ENCODE assay signal across 24 cellular contexts in genomic region chr3:168065569-168065968, GRCh38.
"Had no signal": no experiment of that assay in that cellular context is flagged by ENCODE, and none has a peak within 500 bp of the region (broad histone marks: within the 10 kb centered on the region; RNA-seq: fewer than 3 reads in every experiment).

No MANE protein-coding gene starts in this region.

- H3K36me3 ChIP-seq: cardiac muscle cell, gastrocnemius medialis, upper lobe of left lung, vagina had no signal

- H3K9me3 ChIP-seq: body of pancreas, gastrocnemius medialis, testis, upper lobe of left lung, vagina had no signal

- H3K4me3 Mint-ChIP-seq: activated naive CD8-positive, alpha-beta T cell; naive thymus-derived CD8-positive, alpha-beta T cell had no signal

- H3K4me2 ChIP-seq: hepatocyte had no signal

- H3K27ac ChIP-seq: body of pancreas, cardiac muscle cell, coronary artery, gastrocnemius medialis, hepatocyte, testis, upper lobe of left lung, vagina had no signal

- H3K9me3 Mint-ChIP-seq: naive thymus-derived CD8-positive, alpha-beta T cell had no signal

- ATAC-seq: activated CD4-positive, CD25-positive, alpha-beta regulatory T cell treated with anti-CD3 and anti-CD28 coated beads, Interleukin-2, amount 50 U/mL, for 24 hours; body of pancreas; gastrocnemius medialis; naive thymus-derived CD8-positive, alpha-beta T cell; stimulated activated naive CD8-positive, alpha-beta T cell treated with anti-CD3 and anti-CD28 coated beads, Interleukin-15, Interleukin-2, amounts not matched to agents 100 U/mL and 50 U/mL, for 24 hours had no signal

- DNase-seq: activated CD4-positive, alpha-beta T cell treated with anti-CD3 and anti-CD28 coated beads for 48 hours; activated CD4-positive, alpha-beta T cell treated with anti-CD3 and anti-CD28 coated beads, Interleukin-2, amount 50 U/mL, for 48 hours; activated CD8-positive, alpha-beta memory T cell treated with anti-CD3 and anti-CD28 coated beads for 24 hours; activated effector memory CD4-positive, alpha-beta T cell treated with Interleukin-2 at 50 U/mL for 16 hours; activated naive CD4-positive, alpha-beta T cell treated with Interleukin-2 at 50 U/mL for 16 hours; anterior cingulate cortex; body of pancreas; dorsolateral prefrontal cortex; effector memory CD4-positive, alpha-beta T cell; gastrocnemius medialis; islet precursor cell; naive thymus-derived CD8-positive, alpha-beta T cell; stimulated activated CD4-positive, alpha-beta T cell treated with anti-CD3 and anti-CD28 coated beads, Interleukin-12 subunit alpha, Interleukin-12 subunit beta, amount 100 ng/mL, for 4 hours; stimulated activated CD4-positive, alpha-beta T cell treated with anti-CD3 and anti-CD28 coated beads, Interleukin-4, amount 100 ng/mL, for 1 hour; stimulated activated naive CD8-positive, alpha-beta T cell treated with anti-CD3 and anti-CD28 coated beads, Interleukin-15, Interleukin-2, amounts not matched to agents 100 U/mL and 50 U/mL, for 24 hours; testis; upper lobe of left lung had no signal

- H3K4me1 ChIP-seq: testis had no signal

- H3K27me3 Mint-ChIP-seq: activated naive CD8-positive, alpha-beta T cell had no signal

- H3K36me3 Mint-ChIP-seq: activated naive CD8-positive, alpha-beta T cell; naive thymus-derived CD8-positive, alpha-beta T cell had no signal

- H2AFZ ChIP-seq: hepatocyte had no signal

- H3K27me3 ChIP-seq: body of pancreas, cardiac muscle cell, dorsolateral prefrontal cortex, gastrocnemius medialis, hepatocyte, testis, upper lobe of left lung, vagina had no signal

- H3K27ac Mint-ChIP-seq: activated naive CD8-positive, alpha-beta T cell; naive thymus-derived CD8-positive, alpha-beta T cell had no signal

- H3K4me3 ChIP-seq: body of pancreas, cardiac muscle cell, coronary artery, gastrocnemius medialis, hepatocyte, skin epidermis, testis, upper lobe of left lung, vagina had no signal
